ENCODE assay signal across 1 cellular context in the genomic region with DNA sequence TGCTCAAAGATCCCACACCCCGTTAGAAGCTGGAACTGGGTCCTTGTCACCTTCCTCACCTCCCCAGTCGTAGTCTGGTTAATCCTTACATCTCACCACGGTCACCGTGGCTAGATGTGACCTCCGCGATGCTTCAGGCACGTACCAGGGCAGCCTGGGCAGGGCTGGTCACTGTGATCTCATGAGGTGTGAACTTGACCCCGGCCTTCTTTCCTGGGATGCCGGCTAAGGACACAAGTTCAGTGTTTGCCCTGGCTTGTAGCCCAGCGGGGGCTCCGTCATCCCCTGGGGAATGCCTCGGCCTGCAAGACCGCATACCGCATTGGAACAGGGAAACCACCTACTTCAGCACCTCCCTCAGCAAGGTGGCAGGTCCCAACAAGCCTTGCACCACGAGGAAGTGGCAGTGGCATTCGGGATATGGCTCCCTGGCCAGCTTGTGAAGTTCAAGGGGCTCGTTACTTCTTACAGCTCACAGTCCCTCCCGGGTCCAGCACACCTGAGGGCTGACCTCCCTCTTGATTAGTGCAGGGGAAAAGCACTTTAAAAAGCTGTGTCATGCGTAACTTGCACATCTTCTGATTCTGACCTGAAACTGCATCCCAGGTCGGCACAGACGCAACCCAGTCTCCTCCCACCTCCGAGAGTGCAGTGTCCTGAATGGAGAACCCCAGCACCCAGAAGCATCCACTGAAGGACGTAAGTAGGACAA.
TF ChIP-seq lines count a peak whose summit lies in the region.

No MANE protein-coding gene starts in this region.

TF ChIP-seq in HepG2, 621 proteins besides CTCF, POLR2A, EP300 and RAD21 (continued from another document and continues in another):
- TF ChIP-seq, protein P1, sequence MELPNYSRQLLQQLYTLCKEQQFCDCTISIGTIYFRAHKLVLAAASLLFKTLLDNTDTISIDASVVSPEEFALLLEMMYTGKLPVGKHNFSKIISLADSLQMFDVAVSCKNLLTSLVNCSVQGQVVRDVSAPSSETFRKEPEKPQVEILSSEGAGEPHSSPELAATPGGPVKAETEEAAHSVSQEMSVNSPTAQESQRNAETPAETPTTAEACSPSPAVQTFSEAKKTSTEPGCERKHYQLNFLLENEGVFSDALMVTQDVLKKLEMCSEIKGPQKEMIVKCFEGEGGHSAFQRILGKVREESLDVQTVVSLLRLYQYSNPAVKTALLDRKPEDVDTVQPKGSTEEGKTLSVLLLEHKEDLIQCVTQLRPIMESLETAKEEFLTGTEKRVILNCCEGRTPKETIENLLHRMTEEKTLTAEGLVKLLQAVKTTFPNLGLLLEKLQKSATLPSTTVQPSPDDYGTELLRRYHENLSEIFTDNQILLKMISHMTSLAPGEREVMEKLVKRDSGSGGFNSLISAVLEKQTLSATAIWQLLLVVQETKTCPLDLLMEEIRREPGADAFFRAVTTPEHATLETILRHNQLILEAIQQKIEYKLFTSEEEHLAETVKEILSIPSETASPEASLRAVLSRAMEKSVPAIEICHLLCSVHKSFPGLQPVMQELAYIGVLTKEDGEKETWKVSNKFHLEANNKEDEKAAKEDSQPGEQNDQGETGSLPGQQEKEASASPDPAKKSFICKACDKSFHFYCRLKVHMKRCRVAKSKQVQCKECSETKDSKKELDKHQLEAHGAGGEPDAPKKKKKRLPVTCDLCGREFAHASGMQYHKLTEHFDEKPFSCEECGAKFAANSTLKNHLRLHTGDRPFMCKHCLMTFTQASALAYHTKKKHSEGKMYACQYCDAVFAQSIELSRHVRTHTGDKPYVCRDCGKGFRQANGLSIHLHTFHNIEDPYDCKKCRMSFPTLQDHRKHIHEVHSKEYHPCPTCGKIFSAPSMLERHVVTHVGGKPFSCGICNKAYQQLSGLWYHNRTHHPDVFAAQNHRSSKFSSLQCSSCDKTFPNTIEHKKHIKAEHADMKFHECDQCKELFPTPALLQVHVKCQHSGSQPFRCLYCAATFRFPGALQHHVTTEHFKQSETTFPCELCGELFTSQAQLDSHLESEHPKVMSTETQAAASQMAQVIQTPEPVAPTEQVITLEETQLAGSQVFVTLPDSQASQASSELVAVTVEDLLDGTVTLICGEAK (IDR thresholded peaks at IDR 0.05) = no peak
- TF ChIP-seq, protein P1 (CRISPR knock-in tag; IDR thresholded peaks at IDR 0.05) = peak; percentile 51; the same call in 1 of the 2 replicates
- no peak for TF ChIP-seq ZNF10 (CRISPR knock-in tag; IDR thresholded peaks at IDR 0.05; ENCODE audit: borderline replicate concordance, low read depth)
- no peak for TF ChIP-seq ZNF282 (IDR thresholded peaks at IDR 0.05; ENCODE audit: partially characterized antibody)
- no peak for TF ChIP-seq AGO1 (IDR thresholded peaks at IDR 0.05; ENCODE audit: low read depth, low read length, poor library complexity, severe bottlenecking)
- no peak for TF ChIP-seq NKX3-1 (CRISPR knock-in tag; IDR thresholded peaks at IDR 0.05)
- TF ChIP-seq ZNF180 (CRISPR knock-in tag; IDR thresholded peaks at IDR 0.05; ENCODE audit: borderline replicate concordance, low read depth) = no peak
- TF ChIP-seq, protein P2, sequence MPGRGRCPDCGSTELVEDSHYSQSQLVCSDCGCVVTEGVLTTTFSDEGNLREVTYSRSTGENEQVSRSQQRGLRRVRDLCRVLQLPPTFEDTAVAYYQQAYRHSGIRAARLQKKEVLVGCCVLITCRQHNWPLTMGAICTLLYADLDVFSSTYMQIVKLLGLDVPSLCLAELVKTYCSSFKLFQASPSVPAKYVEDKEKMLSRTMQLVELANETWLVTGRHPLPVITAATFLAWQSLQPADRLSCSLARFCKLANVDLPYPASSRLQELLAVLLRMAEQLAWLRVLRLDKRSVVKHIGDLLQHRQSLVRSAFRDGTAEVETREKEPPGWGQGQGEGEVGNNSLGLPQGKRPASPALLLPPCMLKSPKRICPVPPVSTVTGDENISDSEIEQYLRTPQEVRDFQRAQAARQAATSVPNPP (CRISPR knock-in tag; IDR thresholded peaks at IDR 0.05) = 0 out of 2 replicates have a peak, but pooled peaks have one; percentile 62
- no peak for TF ChIP-seq MED13 (CRISPR knock-in tag; IDR thresholded peaks at IDR 0.05)
- TF ChIP-seq KDM5A (IDR thresholded peaks at IDR 0.05; ENCODE audit: borderline replicate concordance, low read length) = no peak
- TF ChIP-seq ZKSCAN8 (CRISPR knock-in tag; IDR thresholded peaks at IDR 0.05; ENCODE audit: borderline replicate concordance) = peak; percentile 77; the same call in 1 of the 2 replicates
- TF ChIP-seq, protein P3, sequence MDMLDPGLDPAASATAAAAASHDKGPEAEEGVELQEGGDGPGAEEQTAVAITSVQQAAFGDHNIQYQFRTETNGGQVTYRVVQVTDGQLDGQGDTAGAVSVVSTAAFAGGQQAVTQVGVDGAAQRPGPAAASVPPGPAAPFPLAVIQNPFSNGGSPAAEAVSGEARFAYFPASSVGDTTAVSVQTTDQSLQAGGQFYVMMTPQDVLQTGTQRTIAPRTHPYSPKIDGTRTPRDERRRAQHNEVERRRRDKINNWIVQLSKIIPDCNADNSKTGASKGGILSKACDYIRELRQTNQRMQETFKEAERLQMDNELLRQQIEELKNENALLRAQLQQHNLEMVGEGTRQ (IDR thresholded peaks at IDR 0.05; ENCODE audit: low read depth, low read length) = no peak
- TF ChIP-seq, protein P3 (CRISPR knock-in tag; IDR thresholded peaks at IDR 0.05; ENCODE audit: borderline replicate concordance) = no peak
- no peak for TF ChIP-seq SRSF1 (optimal IDR thresholded peaks at IDR 0.05; ENCODE audit: low read depth, low read length)
- TF ChIP-seq, protein P4, sequence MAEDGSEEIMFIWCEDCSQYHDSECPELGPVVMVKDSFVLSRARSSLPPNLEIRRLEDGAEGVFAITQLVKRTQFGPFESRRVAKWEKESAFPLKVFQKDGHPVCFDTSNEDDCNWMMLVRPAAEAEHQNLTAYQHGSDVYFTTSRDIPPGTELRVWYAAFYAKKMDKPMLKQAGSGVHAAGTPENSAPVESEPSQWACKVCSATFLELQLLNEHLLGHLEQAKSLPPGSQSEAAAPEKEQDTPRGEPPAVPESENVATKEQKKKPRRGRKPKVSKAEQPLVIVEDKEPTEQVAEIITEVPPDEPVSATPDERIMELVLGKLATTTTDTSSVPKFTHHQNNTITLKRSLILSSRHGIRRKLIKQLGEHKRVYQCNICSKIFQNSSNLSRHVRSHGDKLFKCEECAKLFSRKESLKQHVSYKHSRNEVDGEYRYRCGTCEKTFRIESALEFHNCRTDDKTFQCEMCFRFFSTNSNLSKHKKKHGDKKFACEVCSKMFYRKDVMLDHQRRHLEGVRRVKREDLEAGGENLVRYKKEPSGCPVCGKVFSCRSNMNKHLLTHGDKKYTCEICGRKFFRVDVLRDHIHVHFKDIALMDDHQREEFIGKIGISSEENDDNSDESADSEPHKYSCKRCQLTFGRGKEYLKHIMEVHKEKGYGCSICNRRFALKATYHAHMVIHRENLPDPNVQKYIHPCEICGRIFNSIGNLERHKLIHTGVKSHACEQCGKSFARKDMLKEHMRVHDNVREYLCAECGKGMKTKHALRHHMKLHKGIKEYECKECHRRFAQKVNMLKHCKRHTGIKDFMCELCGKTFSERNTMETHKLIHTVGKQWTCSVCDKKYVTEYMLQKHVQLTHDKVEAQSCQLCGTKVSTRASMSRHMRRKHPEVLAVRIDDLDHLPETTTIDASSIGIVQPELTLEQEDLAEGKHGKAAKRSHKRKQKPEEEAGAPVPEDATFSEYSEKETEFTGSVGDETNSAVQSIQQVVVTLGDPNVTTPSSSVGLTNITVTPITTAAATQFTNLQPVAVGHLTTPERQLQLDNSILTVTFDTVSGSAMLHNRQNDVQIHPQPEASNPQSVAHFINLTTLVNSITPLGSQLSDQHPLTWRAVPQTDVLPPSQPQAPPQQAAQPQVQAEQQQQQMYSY (CRISPR knock-in tag; IDR thresholded peaks at IDR 0.05) = no peak
- no peak for TF ChIP-seq ETV6 (CRISPR knock-in tag; conservative IDR thresholded peaks at IDR 0.05)
- peak; percentile 90 for TF ChIP-seq PITX1 (CRISPR knock-in tag; IDR thresholded peaks at IDR 0.05)
- no peak for TF ChIP-seq NR3C1 (CRISPR knock-in tag; IDR thresholded peaks at IDR 0.05)
- 0 out of 2 replicates have a peak, but pooled peaks have one; percentile 36 for TF ChIP-seq SMYD3 (CRISPR knock-in tag; IDR thresholded peaks at IDR 0.05)
- TF ChIP-seq ZNF558 (CRISPR knock-in tag; IDR thresholded peaks at IDR 0.05; ENCODE audit: borderline replicate concordance) = no peak
- TF ChIP-seq, protein P5, sequence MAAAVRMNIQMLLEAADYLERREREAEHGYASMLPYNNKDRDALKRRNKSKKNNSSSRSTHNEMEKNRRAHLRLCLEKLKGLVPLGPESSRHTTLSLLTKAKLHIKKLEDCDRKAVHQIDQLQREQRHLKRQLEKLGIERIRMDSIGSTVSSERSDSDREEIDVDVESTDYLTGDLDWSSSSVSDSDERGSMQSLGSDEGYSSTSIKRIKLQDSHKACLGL (CRISPR knock-in tag; IDR thresholded peaks at IDR 0.05) = no peak; the same call in 1 of the 2 replicates
- no peak for TF ChIP-seq HNRNPH1 (optimal IDR thresholded peaks at IDR 0.05; ENCODE audit: low read depth, low read length)
- peak; percentile 22; the same call in 1 of the 2 replicates for TF ChIP-seq ZNF441 (CRISPR knock-in tag; IDR thresholded peaks at IDR 0.05; ENCODE audit: borderline replicate concordance)
- TF ChIP-seq SRSF9 (IDR thresholded peaks at IDR 0.05; ENCODE audit: borderline replicate concordance, insufficient read depth, low read depth, low read length, poor library complexity, severe bottlenecking) = no peak
- TF ChIP-seq HMGA1 (CRISPR knock-in tag; conservative IDR thresholded peaks at IDR 0.05) = no peak
- TF ChIP-seq NFATC3 (CRISPR knock-in tag; IDR thresholded peaks at IDR 0.05) = 0 out of 2 replicates have a peak, but pooled peaks have one; percentile 44
- no peak for TF ChIP-seq ATAD3A (CRISPR knock-in tag; IDR thresholded peaks at IDR 0.05)
- TF ChIP-seq RNF2 (conservative IDR thresholded peaks at IDR 0.05; ENCODE audit: low read depth) = no peak
- no peak for TF ChIP-seq ZSCAN31 (CRISPR knock-in tag; IDR thresholded peaks at IDR 0.05; ENCODE audit: low read depth)
- no peak; the same call in 1 of the 2 replicates for TF ChIP-seq ZNF746 (CRISPR knock-in tag; IDR thresholded peaks at IDR 0.05)
- TF ChIP-seq GZF1 (CRISPR knock-in tag; IDR thresholded peaks at IDR 0.05) = 0 out of 2 replicates have a peak, but pooled peaks have one; percentile 38
- TF ChIP-seq ZNF207 (IDR thresholded peaks at IDR 0.05; ENCODE audit: borderline replicate concordance) = no peak
- TF ChIP-seq, protein P6, sequence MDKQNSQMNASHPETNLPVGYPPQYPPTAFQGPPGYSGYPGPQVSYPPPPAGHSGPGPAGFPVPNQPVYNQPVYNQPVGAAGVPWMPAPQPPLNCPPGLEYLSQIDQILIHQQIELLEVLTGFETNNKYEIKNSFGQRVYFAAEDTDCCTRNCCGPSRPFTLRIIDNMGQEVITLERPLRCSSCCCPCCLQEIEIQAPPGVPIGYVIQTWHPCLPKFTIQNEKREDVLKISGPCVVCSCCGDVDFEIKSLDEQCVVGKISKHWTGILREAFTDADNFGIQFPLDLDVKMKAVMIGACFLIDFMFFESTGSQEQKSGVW (CRISPR knock-in tag; IDR thresholded peaks at IDR 0.05; ENCODE audit: borderline replicate concordance) = 0 out of 2 replicates have a peak, but pooled peaks have one; percentile 9
- peak; percentile 45; the same call in 1 of the 2 replicates for TF ChIP-seq ZNF792 (CRISPR knock-in tag; IDR thresholded peaks at IDR 0.05)
- TF ChIP-seq ZFP82 (CRISPR knock-in tag; IDR thresholded peaks at IDR 0.05; ENCODE audit: borderline replicate concordance) = no peak
- TF ChIP-seq ZNF776 (CRISPR knock-in tag; IDR thresholded peaks at IDR 0.05) = peak; percentile 67; the same call in 1 of the 2 replicates
- peak; percentile 72; the same call in 1 of the 3 replicates for TF ChIP-seq MXI1 (IDR thresholded peaks at IDR 0.05; ENCODE audit: borderline replicate concordance, low read depth, low read length)
- peak; percentile 16; the same call in 1 of the 2 replicates for TF ChIP-seq GFI1 (CRISPR knock-in tag; IDR thresholded peaks at IDR 0.05; ENCODE audit: borderline replicate concordance)
- TF ChIP-seq ZNF432 (CRISPR knock-in tag; IDR thresholded peaks at IDR 0.05; ENCODE audit: borderline replicate concordance) = no peak
- no peak for TF ChIP-seq SOX6 (IDR thresholded peaks at IDR 0.05)
- TF ChIP-seq SOX6 (CRISPR knock-in tag; IDR thresholded peaks at IDR 0.05) = peak; percentile 80
- TF ChIP-seq ZNF670 (CRISPR knock-in tag; IDR thresholded peaks at IDR 0.05; ENCODE audit: borderline replicate concordance) = peak; percentile 74; the same call in 1 of the 2 replicates
- no peak for TF ChIP-seq SP1 (IDR thresholded peaks at IDR 0.05)
- no peak for TF ChIP-seq SP1 (CRISPR knock-in tag; IDR thresholded peaks at IDR 0.05)
